Comparison of ENCODE assay signal across 17 cellular contexts in genomic region chr3:49725906-49726681, GRCh38. TPM values are rescaled to one million over a fixed set of nuclear protein-coding genes. Genes with fewer than 3 reads are reported as not detected.
DNase-seq lines count a peak whose midpoint lies in the region; ATAC-seq, FAIRE-seq and TF ChIP-seq lines count a peak whose summit lies in the region.
"Had no signal": no experiment of that assay in that cellular context is flagged by ENCODE, and none has a peak within 500 bp of the region (broad histone marks: within the 10 kb centered on the region; RNA-seq: fewer than 3 reads in every experiment).

No MANE protein-coding gene starts in this region.

- H3K9ac ChIP-seq in HepG2 (ENCODE audit: insufficient read depth, low read depth, low read length), result no peak overlapping the region
- H3K9ac ChIP-seq: parathyroid adenoma had no signal

- intact Hi-C loops in OCI-LY7 (cut with micrococcal nuclease; ENCODE audit: unreplicated experiment), result loop anchor here (2.0 kb wide), 1 partner anchor 61 kb away; the partner anchor contains the start of gene IP6K1
- intact Hi-C loops in HepG2 (cut with micrococcal nuclease; ENCODE audit: unreplicated experiment), result loop anchor here (2.0 kb wide), 1 partner anchor 49 kb away; no protein-coding TSS in a partner anchor

- H3K4me1 ChIP-seq in OCI-LY7 (ENCODE audit: insufficient read depth, low read length, poor library complexity, severe bottlenecking) (peaks cover 45% of the 10 kb centered on the region), HepG2 (ENCODE audit: insufficient read depth, low read length) (peaks cover 21% of the 10 kb centered on the region)

- H3K9me3 ChIP-seq in OCI-LY7 (ENCODE audit: low read length) (no peaks in the 10 kb centered on the region), HepG2 (ENCODE audit: low read length) (no peaks in the 10 kb centered on the region)
- H3K9me3 ChIP-seq: lower lobe of right lung had no signal

- H3K9me3 Mint-ChIP-seq in stimulated activated naive B cell treated with anti-CD40 and anti-IgM and Interleukin-4, amounts not matched to agents 10 μg/mL and 1 μg/mL and 100 μg/mL, for 72 hours, result no peaks in the 10 kb centered on the region
- no peaks in the 10 kb centered on the region for H3K9me3 Mint-ChIP-seq in mesothelial cell of epicardium

- TF ChIP-seq CTCF in OCI-LY7 (conservative IDR thresholded peaks at IDR 0.05; ENCODE audit: low read length) (no peak), HepG2 (CRISPR knock-in tag; IDR thresholded peaks at IDR 0.05) (no peak), mesothelial cell of epicardium (IDR thresholded peaks at IDR 0.05; ENCODE audit: unreplicated experiment) (no peak)

- no peak overlapping the region for H3K4me3 ChIP-seq in OCI-LY7 (ENCODE audit: low read depth, low read length, poor library complexity, severe bottlenecking)
- H3K4me3 ChIP-seq in HepG2 (replicated peaks in 1 of 3; ENCODE audit: insufficient read depth in 1 of 3, low read depth in 2 of 3, low read length in 3 of 3), result no peak overlapping the region
- H3K4me3 ChIP-seq: lower lobe of right lung had no signal

- H4K20me1 ChIP-seq in OCI-LY7 (ENCODE audit: insufficient read depth, low read length) (no peaks in the 10 kb centered on the region), HepG2 (ENCODE audit: insufficient read depth, low read length) (no peaks in the 10 kb centered on the region)

- H3K27me3 Mint-ChIP-seq in stimulated activated naive B cell treated with anti-CD40 and anti-IgM and Interleukin-4, amounts not matched to agents 10 μg/mL and 1 μg/mL and 100 μg/mL, for 72 hours, result no peaks in the 10 kb centered on the region
- no peaks in the 10 kb centered on the region for H3K27me3 Mint-ChIP-seq in mesothelial cell of epicardium (ENCODE audit: low read depth)
- H3K27me3 Mint-ChIP-seq: activated CD4-positive, alpha-beta T cell treated with anti-CD3 and anti-CD28 coated beads for 36 hours had no signal

- H2AFZ ChIP-seq in OCI-LY7 (ENCODE audit: low read length) (no peak overlapping the region), HepG2 (ENCODE audit: low read length) (no peak overlapping the region)
- H2AFZ ChIP-seq: parathyroid adenoma had no signal

- no peaks in the 10 kb centered on the region for H3K27me3 ChIP-seq in HepG2 (ENCODE audit: control insufficient read depth in 1 of 2, insufficient read depth in 2 of 2, low read length in 2 of 2)

- H3K27ac Mint-ChIP-seq in stimulated activated naive B cell treated with anti-CD40 and anti-IgM and Interleukin-4, amounts not matched to agents 10 μg/mL and 1 μg/mL and 100 μg/mL, for 72 hours, result peak overlapping the region; percentile 65
- no peak overlapping the region for H3K27ac Mint-ChIP-seq in mesothelial cell of epicardium
- H3K27ac Mint-ChIP-seq: activated CD4-positive, alpha-beta T cell treated with anti-CD3 and anti-CD28 coated beads for 36 hours had no signal

- H3K79me2 ChIP-seq in OCI-LY7 (ENCODE audit: insufficient read depth, low read depth, low read length) (peaks cover 13% of the 10 kb centered on the region; the same call in 1 of the 2 replicates), HepG2 (ENCODE audit: insufficient read depth, low read length) (peaks cover 13% of the 10 kb centered on the region)

- peak overlapping the region; percentile 57 for H3K4me2 ChIP-seq in OCI-LY7 (ENCODE audit: low read length)
- H3K4me2 ChIP-seq in HepG2 (ENCODE audit: low read depth, low read length), result no peak overlapping the region

- peak overlapping the region; percentile 78 for H3K27ac ChIP-seq in OCI-LY7 (ENCODE audit: low read depth, low read length, poor library complexity, severe bottlenecking)
- no peak overlapping the region for H3K27ac ChIP-seq in HepG2 (ENCODE audit: extremely low read length, insufficient read depth, low read length)
- H3K27ac ChIP-seq: parathyroid adenoma had no signal

- ATAC-seq in HepG2 (no peak), esophagus mucosa (no peak), HG03520 (IDR thresholded peaks at IDR 0.05; ENCODE audit: unreplicated experiment) (no peak)
- no peak for ATAC-seq in stimulated activated naive B cell treated with anti-CD40 and anti-IgM and Interleukin-4, amounts not matched to agents 10 μg/mL and 1 μg/mL and 100 μg/mL, for 72 hours (replicated peaks)
- ATAC-seq: activated CD4-positive, alpha-beta T cell treated with anti-CD3 and anti-CD28 coated beads for 36 hours; lower lobe of right lung had no signal

- 92% methylated on average over 7 of the region's 11 CpGs for WGBS in HepG2 (ENCODE audit: low lambda C conversion rate)

- POLR2A ChIA-PET in OCI-LY7 (lab: Charles Lee), result interaction anchor here (0.6 to 0.7 kb wide), 3 partner anchors 58 to 430 kb away, joined by 3 read pairs; partner anchors contain the start of gene IP6K1
- POLR2A ChIA-PET in HepG2 (lab: Yijun Ruan, JAX), result no interaction called here

- CTCF ChIA-PET in OCI-LY7 (lab: Charles Lee; ENCODE audit: unreplicated experiment), result no interaction called here
- CTCF ChIA-PET in HepG2 (lab: Yijun Ruan, JAX; ENCODE audit: low intra/inter-chr PET ratio, low total read pairs), result no interaction called here

- no peak overlapping the region for H3K4me3 Mint-ChIP-seq in stimulated activated naive B cell treated with anti-CD40 and anti-IgM and Interleukin-4, amounts not matched to agents 10 μg/mL and 1 μg/mL and 100 μg/mL, for 72 hours
- no peak overlapping the region for H3K4me3 Mint-ChIP-seq in mesothelial cell of epicardium
- H3K4me3 Mint-ChIP-seq: activated CD4-positive, alpha-beta T cell treated with anti-CD3 and anti-CD28 coated beads for 36 hours had no signal

- H3K36me3 Mint-ChIP-seq in stimulated activated naive B cell treated with anti-CD40 and anti-IgM and Interleukin-4, amounts not matched to agents 10 μg/mL and 1 μg/mL and 100 μg/mL, for 72 hours, result peaks cover 20 to 42% of the 10 kb centered on the region in 2 donors
- peaks cover 6% of the 10 kb centered on the region for H3K36me3 Mint-ChIP-seq in mesothelial cell of epicardium

- no TSS peak for BruUV-seq in OCI-LY7 (replicated peaks; lab: Mats Ljungman, UMichigan)
- no TSS peak for BruUV-seq in HepG2 (replicated peaks; lab: Mats Ljungman, UMichigan)

- TF ChIP-seq EP300 in HepG2 (IDR thresholded peaks at IDR 0.05; ENCODE audit: low read depth in 2 of 2, low read length in 2 of 2) (no peak), HepG2 (CRISPR knock-in tag; IDR thresholded peaks at IDR 0.05; ENCODE audit: borderline replicate concordance) (no peak)

- no peak for FAIRE-seq in HepG2 (lab: Jason Lieb, UNC)
- FAIRE-seq: GM12891, urothelium cell line had no signal

- no peaks in the 10 kb centered on the region for H3K9me2 ChIP-seq in OCI-LY7 (ENCODE audit: insufficient read depth, low read length)

- DNase-seq in activated effector memory CD4-positive, alpha-beta T cell treated with anti-CD3 and anti-CD28 coated beads, Interleukin-2, amount 50 U/mL, for 16 hours, result peak; percentile 57
- no peak for DNase-seq in activated effector memory CD4-positive, alpha-beta T cell treated with Interleukin-2 at 50 U/mL for 16 hours
- no peak for DNase-seq in OCI-LY7 (ENCODE audit: low spot score)
- DNase-seq in HepG2 (ENCODE audit: low spot score), result no peak
- DNase-seq in stimulated activated naive B cell treated with anti-CD40 and anti-IgM and Interleukin-4, amounts not matched to agents 10 μg/mL and 1 μg/mL and 100 μg/mL, for 72 hours, result no peak
- DNase-seq in mesothelial cell of epicardium (ENCODE audit: low spot score in 2 of 2, unreplicated experiment in 2 of 2), result no peak
- DNase-seq: activated CD4-positive, alpha-beta T cell treated with anti-CD3 and anti-CD28 coated beads for 36 hours; activated naive CD4-positive, alpha-beta T cell treated with Interleukin-2 at 50 U/mL for 16 hours; caudate nucleus; DMS79 treated with DMSO at 0.1 percent for 48 hours; hypothalamus; lower lobe of right lung had no signal

- no peak for TF ChIP-seq RAD21 in HepG2 (CRISPR knock-in tag; IDR thresholded peaks at IDR 0.05)

- no peak for TF ChIP-seq POLR2A in HepG2 (IDR thresholded peaks at IDR 0.05; ENCODE audit: insufficient read depth in 1 of 2, low read depth in 2 of 2, low read length in 2 of 2)

- H3K36me3 ChIP-seq in OCI-LY7 (ENCODE audit: insufficient read depth, low read length) (peaks cover 58% of the 10 kb centered on the region), HepG2 (replicated peaks in 1 of 2; ENCODE audit: control insufficient read depth in 1 of 2, insufficient read depth in 2 of 2, low read length in 2 of 2) (peaks cover 14 to 39% of the 10 kb centered on the region in 2 experiments)

- H3K4me1 Mint-ChIP-seq in stimulated activated naive B cell treated with anti-CD40 and anti-IgM and Interleukin-4, amounts not matched to agents 10 μg/mL and 1 μg/mL and 100 μg/mL, for 72 hours, result peaks cover 25 to 51% of the 10 kb centered on the region in 2 donors
- peaks cover 13% of the 10 kb centered on the region for H3K4me1 Mint-ChIP-seq in mesothelial cell of epicardium

- in situ Hi-C loops in HepG2 (cut with HindIII; ENCODE audit: extremely low pct_ligation_motif_present, low pct_unique_long_range_greater_than_20kb), result no loop called here

RNA-seq across cellular contexts. Expression of gene GMPPB, which starts 2.3 kb away (rescaled TPM):
- 40.7 and 43.6 TPM in 2 replicates for total RNA-seq in OCI-LY7 (2014; rRNA removed; shearing (Covaris generic))
- total RNA-seq in OCI-LY7 (2022), result 52.4 and 54.5 TPM in 2 replicates
- total RNA-seq in HepG2 (2016; rRNA removed; fragmentation: Illumina TruSeq; extraction: Trizol), result 21.7 and 23.1 TPM in 2 replicates
- 3.9 and 5.4 TPM in 2 replicates for total RNA-seq in HepG2 (2016; cell fraction: cytosol; rRNA removed; fragmentation: Illumina TruSeq; extraction: Trizol; ENCODE audit: low read depth)
- 21.2 and 23.8 TPM in 2 replicates for total RNA-seq in HepG2 (2016; cell fraction: insoluble cytoplasmic fraction; rRNA removed; fragmentation: Illumina TruSeq; extraction: Trizol)
- 7.3 and 8.9 TPM in 2 replicates for total RNA-seq in HepG2 (2016; cell fraction: membrane; rRNA removed; fragmentation: Illumina TruSeq; extraction: Trizol)
- total RNA-seq in HepG2 (2016; cell fraction: nucleus; rRNA removed; fragmentation: Illumina TruSeq; extraction: Trizol), result 14.9 and 16.7 TPM in 2 replicates
- polyA plus RNA-seq in HepG2 (2011; rRNA removed), result 6.5 and 9.1 TPM in 2 replicates
- 6.3 and 8.4 TPM in 2 replicates for polyA plus RNA-seq in HepG2 (2011; cell fraction: cytosol; rRNA removed)
- 15.5 and 21.5 TPM in 2 replicates for polyA plus RNA-seq in HepG2 (2011; cell fraction: nucleus; rRNA removed)
- polyA plus RNA-seq in HepG2 (2012), result 4.8 and 5.8 TPM in 2 replicates
- 3.3 and 3.7 TPM in 2 replicates for polyA plus RNA-seq in HepG2 (2016; cell fraction: cytosol; fragmentation: Illumina TruSeq; extraction: Trizol; ENCODE audit: low read depth)
- polyA plus RNA-seq in HepG2 (2016; cell fraction: insoluble cytoplasmic fraction; fragmentation: Illumina TruSeq; extraction: Trizol; ENCODE audit: low read depth), result 17.8 and 18.8 TPM in 2 replicates
- polyA plus RNA-seq in HepG2 (2016; cell fraction: membrane; fragmentation: Illumina TruSeq; extraction: Trizol; ENCODE audit: low read depth), result 4.7 and 5.8 TPM in 2 replicates
- 23.9 and 25.9 TPM in 2 replicates for polyA plus RNA-seq in HepG2 (2016; cell fraction: nucleus; fragmentation: Illumina TruSeq; extraction: Trizol; ENCODE audit: insufficient read depth, low read depth)
- 21.4 and 30.7 TPM in 2 replicates for polyA minus RNA-seq in HepG2 (2011; rRNA and poly(A)+ RNA removed; ENCODE audit: low replicate concordance)
- 4.2 and 5.6 TPM in 2 replicates for polyA minus RNA-seq in HepG2 (2011; cell fraction: cytosol; rRNA and poly(A)+ RNA removed)
- 12.6 and 20.3 TPM in 2 replicates for polyA minus RNA-seq in HepG2 (2011; cell fraction: nucleus; rRNA and poly(A)+ RNA removed)
- total RNA-seq in mesothelial cell of epicardium, result 32.3 to 33.9 TPM (median 32.7 TPM) in 3 replicates
- total RNA-seq in esophagus mucosa, result 22.5 TPM

RNA-seq across cellular contexts. Expression of gene AMIGO3, which starts 6.6 kb away (rescaled TPM):
- total RNA-seq in OCI-LY7 (2014; rRNA removed; shearing (Covaris generic)), result 2.9 and 4.4 TPM in 2 replicates
- total RNA-seq in OCI-LY7 (2022) (0.80 TPM in 1 of 2 replicates, not detected in the other), HepG2 (2016; rRNA removed; fragmentation: Illumina TruSeq; extraction: Trizol) (0.35 TPM in 1 of 2 replicates, not detected in the other), mesothelial cell of epicardium (0.78 to 0.95 TPM in 2 of 3 replicates, not detected in the other), esophagus mucosa (not detected)
- total RNA-seq in HepG2 (2016; cell fraction: cytosol; rRNA removed; fragmentation: Illumina TruSeq; extraction: Trizol; ENCODE audit: low read depth), result 0.18 and 0.51 TPM in 2 replicates
- 0.13 and 0.45 TPM in 2 replicates for total RNA-seq in HepG2 (2016; cell fraction: insoluble cytoplasmic fraction; rRNA removed; fragmentation: Illumina TruSeq; extraction: Trizol)
- 0.19 TPM in 1 of 2 replicates, not detected in the other for total RNA-seq in HepG2 (2016; cell fraction: membrane; rRNA removed; fragmentation: Illumina TruSeq; extraction: Trizol)
- not detected in 2 replicates for total RNA-seq in HepG2 (2016; cell fraction: nucleus; rRNA removed; fragmentation: Illumina TruSeq; extraction: Trizol)
- 0.21 TPM in 1 of 2 replicates, not detected in the other for polyA plus RNA-seq in HepG2 (2011; rRNA removed)
- 0.03 and 0.07 TPM in 2 replicates for polyA plus RNA-seq in HepG2 (2011; cell fraction: cytosol; rRNA removed)
- 3.1 and 7.8 TPM in 2 replicates for polyA plus RNA-seq in HepG2 (2011; cell fraction: nucleus; rRNA removed)
- 0.36 TPM in 1 of 2 replicates, not detected in the other for polyA plus RNA-seq in HepG2 (2012)
- 0.40 and 0.44 TPM in 2 replicates for polyA plus RNA-seq in HepG2 (2016; cell fraction: cytosol; fragmentation: Illumina TruSeq; extraction: Trizol; ENCODE audit: low read depth)
- 0.73 and 0.79 TPM in 2 replicates for polyA plus RNA-seq in HepG2 (2016; cell fraction: insoluble cytoplasmic fraction; fragmentation: Illumina TruSeq; extraction: Trizol; ENCODE audit: low read depth)
- 0.40 and 0.43 TPM in 2 replicates for polyA plus RNA-seq in HepG2 (2016; cell fraction: membrane; fragmentation: Illumina TruSeq; extraction: Trizol; ENCODE audit: low read depth)
- 0.53 and 1.7 TPM in 2 replicates for polyA plus RNA-seq in HepG2 (2016; cell fraction: nucleus; fragmentation: Illumina TruSeq; extraction: Trizol; ENCODE audit: insufficient read depth, low read depth)
- polyA minus RNA-seq in HepG2 (2011; rRNA and poly(A)+ RNA removed; ENCODE audit: low replicate concordance), result 1.8 and 3.5 TPM in 2 replicates
- 0.26 and 0.30 TPM in 2 replicates for polyA minus RNA-seq in HepG2 (2011; cell fraction: cytosol; rRNA and poly(A)+ RNA removed)
- 0.75 and 2.1 TPM in 2 replicates for polyA minus RNA-seq in HepG2 (2011; cell fraction: nucleus; rRNA and poly(A)+ RNA removed)
- total RNA-seq: lower lobe of right lung had no signal

RNA-seq across cellular contexts. Expression of gene RNF123, which starts 36.7 kb away (rescaled TPM):
- 20.8 and 39.2 TPM in 2 replicates for total RNA-seq in OCI-LY7 (2014; rRNA removed; shearing (Covaris generic))
- 48.4 and 50.6 TPM in 2 replicates for total RNA-seq in OCI-LY7 (2022)
- 16.1 and 29.9 TPM in 2 replicates for total RNA-seq in HepG2 (2016; rRNA removed; fragmentation: Illumina TruSeq; extraction: Trizol)
- 7.6 and 8.9 TPM in 2 replicates for total RNA-seq in HepG2 (2016; cell fraction: cytosol; rRNA removed; fragmentation: Illumina TruSeq; extraction: Trizol; ENCODE audit: low read depth)
- 12.8 and 27.1 TPM in 2 replicates for total RNA-seq in HepG2 (2016; cell fraction: insoluble cytoplasmic fraction; rRNA removed; fragmentation: Illumina TruSeq; extraction: Trizol)
- total RNA-seq in HepG2 (2016; cell fraction: membrane; rRNA removed; fragmentation: Illumina TruSeq; extraction: Trizol), result 10.8 and 12.7 TPM in 2 replicates
- 28.7 and 34.7 TPM in 2 replicates for total RNA-seq in HepG2 (2016; cell fraction: nucleus; rRNA removed; fragmentation: Illumina TruSeq; extraction: Trizol)
- polyA plus RNA-seq in HepG2 (2011; rRNA removed), result 82.2 and 91.9 TPM in 2 replicates
- polyA plus RNA-seq in HepG2 (2011; cell fraction: cytosol; rRNA removed), result 37.9 and 55.2 TPM in 2 replicates
- 455 and 594 TPM in 2 replicates for polyA plus RNA-seq in HepG2 (2011; cell fraction: nucleus; rRNA removed)
- 27.9 and 34.2 TPM in 2 replicates for polyA plus RNA-seq in HepG2 (2012)
- polyA plus RNA-seq in HepG2 (2016; cell fraction: cytosol; fragmentation: Illumina TruSeq; extraction: Trizol; ENCODE audit: low read depth), result 8.1 and 10.5 TPM in 2 replicates
- polyA plus RNA-seq in HepG2 (2016; cell fraction: insoluble cytoplasmic fraction; fragmentation: Illumina TruSeq; extraction: Trizol; ENCODE audit: low read depth), result 17.1 and 25.1 TPM in 2 replicates
- polyA plus RNA-seq in HepG2 (2016; cell fraction: membrane; fragmentation: Illumina TruSeq; extraction: Trizol; ENCODE audit: low read depth), result 14.9 and 15.8 TPM in 2 replicates
- polyA plus RNA-seq in HepG2 (2016; cell fraction: nucleus; fragmentation: Illumina TruSeq; extraction: Trizol; ENCODE audit: insufficient read depth, low read depth), result 108 and 116 TPM in 2 replicates
- polyA minus RNA-seq in HepG2 (2011; rRNA and poly(A)+ RNA removed; ENCODE audit: low replicate concordance), result 88.9 and 105 TPM in 2 replicates
- 26.2 and 30.5 TPM in 2 replicates for polyA minus RNA-seq in HepG2 (2011; cell fraction: cytosol; rRNA and poly(A)+ RNA removed)
- polyA minus RNA-seq in HepG2 (2011; cell fraction: nucleus; rRNA and poly(A)+ RNA removed), result 55.9 and 56.4 TPM in 2 replicates
- 57.3 to 59.2 TPM (median 57.5 TPM) in 3 replicates for total RNA-seq in mesothelial cell of epicardium
- 19.4 TPM for total RNA-seq in esophagus mucosa

RNA-seq across cellular contexts. Expression of gene MST1, which starts 36.8 kb away (rescaled TPM):
- total RNA-seq in OCI-LY7 (2014; rRNA removed; shearing (Covaris generic)), result 12.5 and 13.1 TPM in 2 replicates
- total RNA-seq in OCI-LY7 (2022), result 24.2 and 26.2 TPM in 2 replicates
- 26.7 and 189 TPM in 2 replicates for total RNA-seq in HepG2 (2016; rRNA removed; fragmentation: Illumina TruSeq; extraction: Trizol)
- 15.3 and 18.3 TPM in 2 replicates for total RNA-seq in HepG2 (2016; cell fraction: cytosol; rRNA removed; fragmentation: Illumina TruSeq; extraction: Trizol; ENCODE audit: low read depth)
- total RNA-seq in HepG2 (2016; cell fraction: insoluble cytoplasmic fraction; rRNA removed; fragmentation: Illumina TruSeq; extraction: Trizol), result 25.3 and 197 TPM in 2 replicates
- total RNA-seq in HepG2 (2016; cell fraction: membrane; rRNA removed; fragmentation: Illumina TruSeq; extraction: Trizol), result 14.6 and 16.5 TPM in 2 replicates
- 267 and 300 TPM in 2 replicates for total RNA-seq in HepG2 (2016; cell fraction: nucleus; rRNA removed; fragmentation: Illumina TruSeq; extraction: Trizol)
- 452 and 686 TPM in 2 replicates for polyA plus RNA-seq in HepG2 (2011; rRNA removed)
- 174 and 178 TPM in 2 replicates for polyA plus RNA-seq in HepG2 (2011; cell fraction: cytosol; rRNA removed)
- polyA plus RNA-seq in HepG2 (2011; cell fraction: nucleus; rRNA removed), result 7,383 and 7,818 TPM in 2 replicates
- 313 and 330 TPM in 2 replicates for polyA plus RNA-seq in HepG2 (2012)
- polyA plus RNA-seq in HepG2 (2016; cell fraction: cytosol; fragmentation: Illumina TruSeq; extraction: Trizol; ENCODE audit: low read depth), result 6.2 and 6.6 TPM in 2 replicates
- 20.9 and 21.3 TPM in 2 replicates for polyA plus RNA-seq in HepG2 (2016; cell fraction: insoluble cytoplasmic fraction; fragmentation: Illumina TruSeq; extraction: Trizol; ENCODE audit: low read depth)
- polyA plus RNA-seq in HepG2 (2016; cell fraction: membrane; fragmentation: Illumina TruSeq; extraction: Trizol; ENCODE audit: low read depth), result 9.6 and 10.0 TPM in 2 replicates
- polyA plus RNA-seq in HepG2 (2016; cell fraction: nucleus; fragmentation: Illumina TruSeq; extraction: Trizol; ENCODE audit: insufficient read depth, low read depth), result 695 and 762 TPM in 2 replicates
- polyA minus RNA-seq in HepG2 (2011; rRNA and poly(A)+ RNA removed; ENCODE audit: low replicate concordance), result 3.2 and 148 TPM in 2 replicates
- 42.2 and 50.5 TPM in 2 replicates for polyA minus RNA-seq in HepG2 (2011; cell fraction: cytosol; rRNA and poly(A)+ RNA removed)
- 323 and 384 TPM in 2 replicates for polyA minus RNA-seq in HepG2 (2011; cell fraction: nucleus; rRNA and poly(A)+ RNA removed)
- total RNA-seq in mesothelial cell of epicardium, result 101 to 109 TPM (median 103 TPM) in 3 replicates
- 7.6 TPM for total RNA-seq in esophagus mucosa

RNA-seq across cellular contexts. Expression of gene APEH, which starts 51.9 kb away (rescaled TPM):
- 94.8 and 112 TPM in 2 replicates for total RNA-seq in OCI-LY7 (2014; rRNA removed; shearing (Covaris generic))
- total RNA-seq in OCI-LY7 (2022) (132 and 133 TPM in 2 replicates), HepG2 (2016; rRNA removed; fragmentation: Illumina TruSeq; extraction: Trizol) (116 and 130 TPM in 2 replicates), mesothelial cell of epicardium (111 to 118 TPM (median 115 TPM) in 3 replicates), esophagus mucosa (103 TPM)
- total RNA-seq in HepG2 (2016; cell fraction: cytosol; rRNA removed; fragmentation: Illumina TruSeq; extraction: Trizol; ENCODE audit: low read depth), result 32.8 and 39.1 TPM in 2 replicates
- 118 and 134 TPM in 2 replicates for total RNA-seq in HepG2 (2016; cell fraction: insoluble cytoplasmic fraction; rRNA removed; fragmentation: Illumina TruSeq; extraction: Trizol)
- total RNA-seq in HepG2 (2016; cell fraction: membrane; rRNA removed; fragmentation: Illumina TruSeq; extraction: Trizol), result 57.5 and 60.4 TPM in 2 replicates
- 99.4 and 109 TPM in 2 replicates for total RNA-seq in HepG2 (2016; cell fraction: nucleus; rRNA removed; fragmentation: Illumina TruSeq; extraction: Trizol)
- 116 and 123 TPM in 2 replicates for polyA plus RNA-seq in HepG2 (2011; rRNA removed)
- 95.0 and 116 TPM in 2 replicates for polyA plus RNA-seq in HepG2 (2011; cell fraction: cytosol; rRNA removed)
- polyA plus RNA-seq in HepG2 (2011; cell fraction: nucleus; rRNA removed), result 227 and 231 TPM in 2 replicates
- polyA plus RNA-seq in HepG2 (2012), result 110 and 113 TPM in 2 replicates
- polyA plus RNA-seq in HepG2 (2016; cell fraction: cytosol; fragmentation: Illumina TruSeq; extraction: Trizol; ENCODE audit: low read depth), result 22.6 and 23.9 TPM in 2 replicates
- polyA plus RNA-seq in HepG2 (2016; cell fraction: insoluble cytoplasmic fraction; fragmentation: Illumina TruSeq; extraction: Trizol; ENCODE audit: low read depth), result 87.5 and 96.0 TPM in 2 replicates
- 27.9 and 31.1 TPM in 2 replicates for polyA plus RNA-seq in HepG2 (2016; cell fraction: membrane; fragmentation: Illumina TruSeq; extraction: Trizol; ENCODE audit: low read depth)
- 137 and 152 TPM in 2 replicates for polyA plus RNA-seq in HepG2 (2016; cell fraction: nucleus; fragmentation: Illumina TruSeq; extraction: Trizol; ENCODE audit: insufficient read depth, low read depth)
- polyA minus RNA-seq in HepG2 (2011; rRNA and poly(A)+ RNA removed; ENCODE audit: low replicate concordance), result 481 and 533 TPM in 2 replicates
- polyA minus RNA-seq in HepG2 (2011; cell fraction: cytosol; rRNA and poly(A)+ RNA removed), result 94.8 and 99.0 TPM in 2 replicates
- 120 and 143 TPM in 2 replicates for polyA minus RNA-seq in HepG2 (2011; cell fraction: nucleus; rRNA and poly(A)+ RNA removed)
